1 cellular context compared by ENCODE assay signal in the genomic region with DNA sequence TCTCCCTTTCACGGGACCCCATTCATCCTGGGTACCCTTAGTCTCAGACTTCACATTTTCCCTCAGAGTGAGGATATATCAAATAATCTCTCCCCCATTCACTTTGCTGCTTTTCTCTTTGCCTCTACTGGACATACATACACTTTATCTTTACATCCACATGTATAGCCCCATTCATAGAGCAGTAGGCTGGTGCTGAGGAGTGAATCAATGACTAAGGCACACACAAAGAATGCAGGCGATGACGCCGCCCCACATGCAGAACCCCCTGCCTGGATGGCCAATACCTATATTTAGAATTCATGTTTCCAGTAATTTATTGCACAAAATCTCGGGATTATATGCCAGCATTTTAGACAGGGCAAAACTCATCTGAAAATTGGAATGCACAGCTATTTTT.
TF ChIP-seq lines count a peak whose summit lies in the region.

No MANE protein-coding gene starts in this region.

TF ChIP-seq in IMR-90, 13 proteins besides CTCF, POLR2A, EP300 and RAD21 (continued from another document):
- TF ChIP-seq MXI1 (IDR thresholded peaks at IDR 0.05; ENCODE audit: borderline replicate concordance, low read depth, low read length) (no peak), FOS (IDR thresholded peaks at IDR 0.05; ENCODE audit: low read depth, low read length) (no peak), RCOR1 (IDR thresholded peaks at IDR 0.05; ENCODE audit: insufficient replicate concordance, low read length) (no peak), MAZ (IDR thresholded peaks at IDR 0.05; ENCODE audit: borderline replicate concordance, low read depth, low read length) (no peak), SMC3 (IDR thresholded peaks at IDR 0.05; ENCODE audit: low read depth, low read length) (no peak)
